In genomic region chr17:78734841-78735641, GRCh38 we compare ENCODE assay signal across 8 cellular contexts. TPM values are rescaled to one million over a fixed set of nuclear protein-coding genes. Genes with fewer than 3 reads are reported as not detected.
DNase-seq lines count a peak whose midpoint lies in the region; ATAC-seq, FAIRE-seq and TF ChIP-seq lines count a peak whose summit lies in the region.

No MANE protein-coding gene starts in this region.

- peaks cover 0 to 30% (median 5%) of the 10 kb centered on the region in 3 donors for H3K4me1 ChIP-seq in pancreas

- H3K4me1 Mint-ChIP-seq in Calu3 (ENCODE audit: low read depth, unreplicated experiment) = peaks cover 38% of the 10 kb centered on the region
- H3K4me1 Mint-ChIP-seq in effector memory CD8-positive, alpha-beta T cell (ENCODE audit: low read depth in 2 of 2) = peaks cover 66 to 78% of the 10 kb centered on the region in 2 donors

- H3K9me3 Mint-ChIP-seq in Calu3 (ENCODE audit: low read depth, unreplicated experiment) = no peaks in the 10 kb centered on the region
- no peaks in the 10 kb centered on the region for H3K9me3 Mint-ChIP-seq in effector memory CD8-positive, alpha-beta T cell

- CTCF ChIA-PET in Calu3 (lab: Charles Lee) = interaction anchor here (0.9 kb wide), 1 partner anchor 17 kb away, joined by 4 read pairs; no protein-coding TSS in a partner anchor

- no peaks in the 10 kb centered on the region for H3K27me3 Mint-ChIP-seq in Calu3 (ENCODE audit: unreplicated experiment)
- no peaks in the 10 kb centered on the region for H3K27me3 Mint-ChIP-seq in effector memory CD8-positive, alpha-beta T cell

- peaks cover 32% of the 10 kb centered on the region for H3K36me3 Mint-ChIP-seq in Calu3 (ENCODE audit: insufficient read depth, unreplicated experiment)
- H3K36me3 Mint-ChIP-seq in effector memory CD8-positive, alpha-beta T cell (ENCODE audit: insufficient read depth) = peaks cover 65% of the 10 kb centered on the region

- FAIRE-seq in pancreas (lab: Jason Lieb, UNC) = no peak

- DNase-seq in Calu3 = peak; percentile 17
- peak; percentile 55 for DNase-seq in NAMALWA (ENCODE audit: low spot score)
- no peak for DNase-seq in effector memory CD8-positive, alpha-beta T cell
- no peak for DNase-seq in pancreas
- DNase-seq in dedifferentiated amniotic fluid mesenchymal stem cell (ENCODE audit: extremely low spot score) = no peak
- no peak for DNase-seq in NCI-H2196 treated with DMSO at 0.1 percent for 48 hours (lab: John Stamatoyannopoulos, UW; ENCODE audit: unreplicated experiment)
- DNase-seq in NCI-H524 (lab: John Stamatoyannopoulos, UW) = no peak
- no peak for DNase-seq in MG63

- intact Hi-C loops in Calu3 (cut with micrococcal nuclease; ENCODE audit: unreplicated experiment) (no loop called here), pancreas (cut with DNase I) (no loop called here)

- H3K9me3 ChIP-seq in pancreas (no peaks in the 10 kb centered on the region), MG63 (no peaks in the 10 kb centered on the region)

- H3K4me3 Mint-ChIP-seq in Calu3 (ENCODE audit: low read depth, unreplicated experiment) = peak overlapping the region; percentile 96
- H3K4me3 Mint-ChIP-seq in effector memory CD8-positive, alpha-beta T cell = peak overlapping the region; percentile 74 to 88

- no TSS peak for BruUV-seq in Calu3 (replicated peaks; lab: Mats Ljungman, UMichigan)

- ATAC-seq in effector memory CD8-positive, alpha-beta T cell (replicated peaks) = no peak
- ATAC-seq in pancreas = peak; percentile 6 to 21 (median 12)

- TF ChIP-seq CTCF in Calu3 (IDR thresholded peaks at IDR 0.05; ENCODE audit: unreplicated experiment) = no peak
- no peak for TF ChIP-seq CTCF in pancreas (IDR thresholded peaks at IDR 0.05)

- WGBS in pancreas, 2 donors = 33 to 34% methylated on average over 16 of the region's 16 CpGs

- H3K27me3 ChIP-seq in pancreas (no peaks in the 10 kb centered on the region), MG63 (no peaks in the 10 kb centered on the region)

- peak overlapping the region; percentile 88 for H3K27ac Mint-ChIP-seq in Calu3 (ENCODE audit: unreplicated experiment)
- peak overlapping the region; percentile 65 to 90 for H3K27ac Mint-ChIP-seq in effector memory CD8-positive, alpha-beta T cell

- H3K36me3 ChIP-seq in pancreas = no peaks in the 10 kb centered on the region
- no peaks in the 10 kb centered on the region for H3K36me3 ChIP-seq in MG63

- H3K27ac ChIP-seq in pancreas = peak overlapping the region; percentile 22 to 88 (median 75)

- H3K4me3 ChIP-seq in pancreas (peak overlapping the region in 2 of 4 donors; percentile 54 to 70), MG63 (no peak overlapping the region)

RNA-seq across cellular contexts. Expression of gene CYTH1, which starts 47.0 kb away (rescaled TPM):
- total RNA-seq in Calu3 (2022) (30.3 and 40.5 TPM in 2 replicates), pancreas (10 to 100 TPM; 18.3 to 34.4 (median 21.3) TPM)
- 10 to 100 TPM; 25.0 to 28.9 TPM for polyA plus RNA-seq in pancreas
- total RNA-seq in MG63 (2014; rRNA removed; shearing (Covaris generic); ENCODE audit: low replicate concordance) = 11.2 and 17.2 TPM in 2 replicates

Comparison
In these comparisons a context has a peak if more than half of its experiments do, and no peak if none do; other contexts are left out.
1. DNase-seq: peak in Calu3 (single experiment) and NAMALWA (single experiment); none in effector memory CD8-positive, alpha-beta T cell (0 of 3), pancreas (0 of 6), dedifferentiated amniotic fluid mesenchymal stem cell (single experiment), NCI-H2196 treated with DMSO at 0.1 percent for 48 hours (single experiment), NCI-H524 (0 of 2) and MG63 (single experiment).